ENCODE assay signal across 1 cellular context in the genomic region with DNA sequence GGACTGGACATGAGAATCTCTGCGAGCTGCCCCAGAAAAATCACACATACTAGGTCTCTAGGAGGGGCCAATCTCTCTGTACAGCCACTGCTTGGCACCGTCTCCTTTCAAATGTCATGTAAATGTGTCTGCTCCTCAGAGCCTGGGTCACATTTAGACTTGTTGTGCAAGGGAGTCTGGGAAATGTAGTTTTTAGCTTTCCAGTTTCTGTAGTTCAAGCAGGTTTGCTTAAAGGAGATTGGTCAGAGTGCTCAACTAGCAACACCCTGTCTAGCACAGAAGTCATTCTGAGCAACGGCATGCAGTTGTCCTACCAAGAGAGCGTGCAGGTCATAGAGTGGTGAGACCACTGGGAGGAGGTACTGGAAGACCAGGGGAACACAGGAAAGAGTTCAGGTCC.
A peak's percentile ranks its signal among the peaks of the same experiment; 100 is the strongest.
TF ChIP-seq lines count a peak whose summit lies in the region.

No MANE protein-coding gene starts in this region.

TF ChIP-seq in HepG2, 621 proteins besides CTCF, POLR2A, EP300 and RAD21 (continued from another document):
- TF ChIP-seq, protein P1, sequence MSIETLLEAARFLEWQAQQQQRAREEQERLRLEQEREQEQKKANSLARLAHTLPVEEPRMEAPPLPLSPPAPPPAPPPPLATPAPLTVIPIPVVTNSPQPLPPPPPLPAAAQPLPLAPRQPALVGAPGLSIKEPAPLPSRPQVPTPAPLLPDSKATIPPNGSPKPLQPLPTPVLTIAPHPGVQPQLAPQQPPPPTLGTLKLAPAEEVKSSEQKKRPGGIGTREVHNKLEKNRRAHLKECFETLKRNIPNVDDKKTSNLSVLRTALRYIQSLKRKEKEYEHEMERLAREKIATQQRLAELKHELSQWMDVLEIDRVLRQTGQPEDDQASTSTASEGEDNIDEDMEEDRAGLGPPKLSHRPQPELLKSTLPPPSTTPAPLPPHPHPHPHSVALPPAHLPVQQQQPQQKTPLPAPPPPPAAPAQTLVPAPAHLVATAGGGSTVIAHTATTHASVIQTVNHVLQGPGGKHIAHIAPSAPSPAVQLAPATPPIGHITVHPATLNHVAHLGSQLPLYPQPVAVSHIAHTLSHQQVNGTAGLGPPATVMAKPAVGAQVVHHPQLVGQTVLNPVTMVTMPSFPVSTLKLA (IDR thresholded peaks at IDR 0.05), result no peak
- TF ChIP-seq CC2D1A (CRISPR knock-in tag; IDR thresholded peaks at IDR 0.05) (no peak), KAT2B (IDR thresholded peaks at IDR 0.05; ENCODE audit: borderline replicate concordance, low read depth, low read length) (no peak), ZNF24 (IDR thresholded peaks at IDR 0.05) (no peak), GPN1 (CRISPR knock-in tag; IDR thresholded peaks at IDR 0.05; ENCODE audit: borderline replicate concordance) (no peak), REPIN1 (CRISPR knock-in tag; IDR thresholded peaks at IDR 0.05; ENCODE audit: borderline replicate concordance, low read depth) (no peak), ZNF557 (CRISPR knock-in tag; IDR thresholded peaks at IDR 0.05) (no peak), HCFC1 (IDR thresholded peaks at IDR 0.05; ENCODE audit: low read depth, low read length) (0 out of 2 replicates have a peak, but pooled peaks have one; percentile 28)
- TF ChIP-seq, protein P2, sequence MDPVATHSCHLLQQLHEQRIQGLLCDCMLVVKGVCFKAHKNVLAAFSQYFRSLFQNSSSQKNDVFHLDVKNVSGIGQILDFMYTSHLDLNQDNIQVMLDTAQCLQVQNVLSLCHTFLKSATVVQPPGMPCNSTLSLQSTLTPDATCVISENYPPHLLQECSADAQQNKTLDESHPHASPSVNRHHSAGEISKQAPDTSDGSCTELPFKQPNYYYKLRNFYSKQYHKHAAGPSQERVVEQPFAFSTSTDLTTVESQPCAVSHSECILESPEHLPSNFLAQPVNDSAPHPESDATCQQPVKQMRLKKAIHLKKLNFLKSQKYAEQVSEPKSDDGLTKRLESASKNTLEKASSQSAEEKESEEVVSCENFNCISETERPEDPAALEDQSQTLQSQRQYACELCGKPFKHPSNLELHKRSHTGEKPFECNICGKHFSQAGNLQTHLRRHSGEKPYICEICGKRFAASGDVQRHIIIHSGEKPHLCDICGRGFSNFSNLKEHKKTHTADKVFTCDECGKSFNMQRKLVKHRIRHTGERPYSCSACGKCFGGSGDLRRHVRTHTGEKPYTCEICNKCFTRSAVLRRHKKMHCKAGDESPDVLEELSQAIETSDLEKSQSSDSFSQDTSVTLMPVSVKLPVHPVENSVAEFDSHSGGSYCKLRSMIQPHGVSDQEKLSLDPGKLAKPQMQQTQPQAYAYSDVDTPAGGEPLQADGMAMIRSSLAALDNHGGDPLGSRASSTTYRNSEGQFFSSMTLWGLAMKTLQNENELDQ (CRISPR knock-in tag; IDR thresholded peaks at IDR 0.05; ENCODE audit: borderline replicate concordance), result no peak
TF ChIP-seq in HepG2: peak in this region for 3.
